In the genomic region with DNA sequence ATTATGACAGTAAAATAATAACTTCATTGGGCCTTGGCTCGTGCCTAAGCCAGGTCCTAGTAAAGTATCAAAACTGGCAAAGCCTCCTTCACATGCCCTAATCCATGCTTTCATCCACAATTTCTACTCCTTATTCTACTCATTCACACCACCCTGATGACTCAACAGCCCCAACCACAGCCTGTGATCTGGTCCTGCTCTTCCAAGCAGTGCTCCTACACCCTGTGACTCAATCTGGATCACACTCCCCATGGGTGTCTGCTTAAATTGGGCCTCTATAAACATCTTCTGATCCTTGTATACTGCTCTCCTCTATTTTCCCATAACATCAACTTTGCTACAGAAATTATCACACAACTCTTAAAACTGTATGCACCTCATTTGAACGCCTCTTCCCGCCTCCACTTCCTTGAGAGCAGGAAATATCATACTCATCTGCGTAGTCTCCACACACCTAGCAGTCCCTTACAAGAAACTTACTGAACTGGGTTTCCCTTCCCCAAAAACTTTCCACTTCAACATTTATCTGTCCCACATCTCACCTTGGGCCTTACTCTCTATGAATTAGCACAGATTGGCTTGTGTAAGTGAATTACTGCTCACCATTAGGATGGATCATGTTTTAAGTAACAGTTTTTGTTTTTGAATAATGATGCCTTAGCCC, we compare ENCODE assay signal across 1 cellular context.
TF ChIP-seq lines count a peak whose summit lies in the region.

No MANE protein-coding gene starts in this region.

TF ChIP-seq in GM12878, 131 proteins besides CTCF, POLR2A, EP300 and RAD21:
- TF ChIP-seq MXI1 (IDR thresholded peaks at IDR 0.05; ENCODE audit: low read depth, low read length) (no peak), SPI1 (IDR thresholded peaks at IDR 0.05; ENCODE audit: borderline replicate concordance, insufficient read depth, low read depth, low read length) (peak; percentile 51; the same call in 1 of the 2 replicates), ZBED1 (IDR thresholded peaks at IDR 0.05; ENCODE audit: borderline replicate concordance) (no peak), TAF1 (IDR thresholded peaks at IDR 0.05; ENCODE audit: borderline replicate concordance, low read depth, low read length) (no peak), EED (IDR thresholded peaks at IDR 0.05; ENCODE audit: low read depth) (no peak), SP1 (IDR thresholded peaks at IDR 0.05; ENCODE audit: low read depth, low read length) (no peak), ETV6 (conservative IDR thresholded peaks at IDR 0.05 in 1 of 2, IDR thresholded peaks at IDR 0.05 in 1 of 2; ENCODE audit: borderline replicate concordance in 1 of 2, low read depth in 1 of 2) (peak in 1 of 2 experiments; percentile 70; a peak in 1 of 4 replicates), ZNF217 (IDR thresholded peaks at IDR 0.05) (no peak), GABPA (IDR thresholded peaks at IDR 0.05; ENCODE audit: low read depth) (no peak), EGR1 (IDR thresholded peaks at IDR 0.05; ENCODE audit: borderline replicate concordance in 1 of 2, low read depth in 2 of 2, low read length in 2 of 2) (no peak), NFIC (IDR thresholded peaks at IDR 0.05; ENCODE audit: low read depth, low read length) (0 out of 2 replicates have a peak, but pooled peaks have one; percentile 16), RAD51 (IDR thresholded peaks at IDR 0.05) (no peak)
- TF ChIP-seq, protein P1, sequence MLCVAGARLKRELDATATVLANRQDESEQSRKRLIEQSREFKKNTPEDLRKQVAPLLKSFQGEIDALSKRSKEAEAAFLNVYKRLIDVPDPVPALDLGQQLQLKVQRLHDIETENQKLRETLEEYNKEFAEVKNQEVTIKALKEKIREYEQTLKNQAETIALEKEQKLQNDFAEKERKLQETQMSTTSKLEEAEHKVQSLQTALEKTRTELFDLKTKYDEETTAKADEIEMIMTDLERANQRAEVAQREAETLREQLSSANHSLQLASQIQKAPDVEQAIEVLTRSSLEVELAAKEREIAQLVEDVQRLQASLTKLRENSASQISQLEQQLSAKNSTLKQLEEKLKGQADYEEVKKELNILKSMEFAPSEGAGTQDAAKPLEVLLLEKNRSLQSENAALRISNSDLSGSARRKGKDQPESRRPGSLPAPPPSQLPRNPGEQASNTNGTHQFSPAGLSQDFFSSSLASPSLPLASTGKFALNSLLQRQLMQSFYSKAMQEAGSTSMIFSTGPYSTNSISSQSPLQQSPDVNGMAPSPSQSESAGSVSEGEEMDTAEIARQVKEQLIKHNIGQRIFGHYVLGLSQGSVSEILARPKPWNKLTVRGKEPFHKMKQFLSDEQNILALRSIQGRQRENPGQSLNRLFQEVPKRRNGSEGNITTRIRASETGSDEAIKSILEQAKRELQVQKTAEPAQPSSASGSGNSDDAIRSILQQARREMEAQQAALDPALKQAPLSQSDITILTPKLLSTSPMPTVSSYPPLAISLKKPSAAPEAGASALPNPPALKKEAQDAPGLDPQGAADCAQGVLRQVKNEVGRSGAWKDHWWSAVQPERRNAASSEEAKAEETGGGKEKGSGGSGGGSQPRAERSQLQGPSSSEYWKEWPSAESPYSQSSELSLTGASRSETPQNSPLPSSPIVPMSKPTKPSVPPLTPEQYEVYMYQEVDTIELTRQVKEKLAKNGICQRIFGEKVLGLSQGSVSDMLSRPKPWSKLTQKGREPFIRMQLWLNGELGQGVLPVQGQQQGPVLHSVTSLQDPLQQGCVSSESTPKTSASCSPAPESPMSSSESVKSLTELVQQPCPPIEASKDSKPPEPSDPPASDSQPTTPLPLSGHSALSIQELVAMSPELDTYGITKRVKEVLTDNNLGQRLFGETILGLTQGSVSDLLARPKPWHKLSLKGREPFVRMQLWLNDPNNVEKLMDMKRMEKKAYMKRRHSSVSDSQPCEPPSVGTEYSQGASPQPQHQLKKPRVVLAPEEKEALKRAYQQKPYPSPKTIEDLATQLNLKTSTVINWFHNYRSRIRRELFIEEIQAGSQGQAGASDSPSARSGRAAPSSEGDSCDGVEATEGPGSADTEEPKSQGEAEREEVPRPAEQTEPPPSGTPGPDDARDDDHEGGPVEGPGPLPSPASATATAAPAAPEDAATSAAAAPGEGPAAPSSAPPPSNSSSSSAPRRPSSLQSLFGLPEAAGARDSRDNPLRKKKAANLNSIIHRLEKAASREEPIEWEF (IDR thresholded peaks at IDR 0.05; ENCODE audit: insufficient replicate concordance, low read depth, low read length), result no peak
- TF ChIP-seq, protein P2, sequence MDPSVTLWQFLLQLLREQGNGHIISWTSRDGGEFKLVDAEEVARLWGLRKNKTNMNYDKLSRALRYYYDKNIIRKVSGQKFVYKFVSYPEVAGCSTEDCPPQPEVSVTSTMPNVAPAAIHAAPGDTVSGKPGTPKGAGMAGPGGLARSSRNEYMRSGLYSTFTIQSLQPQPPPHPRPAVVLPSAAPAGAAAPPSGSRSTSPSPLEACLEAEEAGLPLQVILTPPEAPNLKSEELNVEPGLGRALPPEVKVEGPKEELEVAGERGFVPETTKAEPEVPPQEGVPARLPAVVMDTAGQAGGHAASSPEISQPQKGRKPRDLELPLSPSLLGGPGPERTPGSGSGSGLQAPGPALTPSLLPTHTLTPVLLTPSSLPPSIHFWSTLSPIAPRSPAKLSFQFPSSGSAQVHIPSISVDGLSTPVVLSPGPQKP (IDR thresholded peaks at IDR 0.05; ENCODE audit: low read depth, low read length), result no peak
- TF ChIP-seq, protein P3, sequence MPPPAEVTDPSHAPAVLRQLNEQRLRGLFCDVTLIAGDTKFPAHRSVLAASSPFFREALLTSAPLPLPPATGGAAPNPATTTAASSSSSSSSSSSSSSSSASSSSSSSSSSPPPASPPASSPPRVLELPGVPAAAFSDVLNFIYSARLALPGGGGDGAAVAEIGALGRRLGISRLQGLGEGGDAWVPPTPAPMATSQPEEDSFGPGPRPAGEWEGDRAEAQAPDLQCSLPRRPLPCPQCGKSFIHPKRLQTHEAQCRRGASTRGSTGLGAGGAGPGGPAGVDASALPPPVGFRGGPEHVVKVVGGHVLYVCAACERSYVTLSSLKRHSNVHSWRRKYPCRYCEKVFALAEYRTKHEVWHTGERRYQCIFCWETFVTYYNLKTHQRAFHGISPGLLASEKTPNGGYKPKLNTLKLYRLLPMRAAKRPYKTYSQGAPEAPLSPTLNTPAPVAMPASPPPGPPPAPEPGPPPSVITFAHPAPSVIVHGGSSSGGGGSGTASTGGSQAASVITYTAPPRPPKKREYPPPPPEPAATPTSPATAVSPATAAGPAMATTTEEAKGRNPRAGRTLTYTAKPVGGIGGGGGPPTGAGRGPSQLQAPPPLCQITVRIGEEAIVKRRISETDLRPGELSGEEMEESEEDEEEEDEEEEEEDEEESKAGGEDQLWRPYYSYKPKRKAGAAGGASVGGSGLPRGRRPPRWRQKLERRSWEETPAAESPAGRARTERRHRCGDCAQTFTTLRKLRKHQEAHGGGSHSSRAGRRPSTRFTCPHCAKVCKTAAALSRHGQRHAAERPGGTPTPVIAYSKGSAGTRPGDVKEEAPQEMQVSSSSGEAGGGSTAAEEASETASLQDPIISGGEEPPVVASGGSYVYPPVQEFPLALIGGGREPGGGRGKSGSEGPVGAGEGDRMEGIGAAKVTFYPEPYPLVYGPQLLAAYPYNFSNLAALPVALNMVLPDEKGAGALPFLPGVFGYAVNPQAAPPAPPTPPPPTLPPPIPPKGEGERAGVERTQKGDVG (CRISPR knock-in tag; IDR thresholded peaks at IDR 0.05), result no peak
- TF ChIP-seq, protein P4, sequence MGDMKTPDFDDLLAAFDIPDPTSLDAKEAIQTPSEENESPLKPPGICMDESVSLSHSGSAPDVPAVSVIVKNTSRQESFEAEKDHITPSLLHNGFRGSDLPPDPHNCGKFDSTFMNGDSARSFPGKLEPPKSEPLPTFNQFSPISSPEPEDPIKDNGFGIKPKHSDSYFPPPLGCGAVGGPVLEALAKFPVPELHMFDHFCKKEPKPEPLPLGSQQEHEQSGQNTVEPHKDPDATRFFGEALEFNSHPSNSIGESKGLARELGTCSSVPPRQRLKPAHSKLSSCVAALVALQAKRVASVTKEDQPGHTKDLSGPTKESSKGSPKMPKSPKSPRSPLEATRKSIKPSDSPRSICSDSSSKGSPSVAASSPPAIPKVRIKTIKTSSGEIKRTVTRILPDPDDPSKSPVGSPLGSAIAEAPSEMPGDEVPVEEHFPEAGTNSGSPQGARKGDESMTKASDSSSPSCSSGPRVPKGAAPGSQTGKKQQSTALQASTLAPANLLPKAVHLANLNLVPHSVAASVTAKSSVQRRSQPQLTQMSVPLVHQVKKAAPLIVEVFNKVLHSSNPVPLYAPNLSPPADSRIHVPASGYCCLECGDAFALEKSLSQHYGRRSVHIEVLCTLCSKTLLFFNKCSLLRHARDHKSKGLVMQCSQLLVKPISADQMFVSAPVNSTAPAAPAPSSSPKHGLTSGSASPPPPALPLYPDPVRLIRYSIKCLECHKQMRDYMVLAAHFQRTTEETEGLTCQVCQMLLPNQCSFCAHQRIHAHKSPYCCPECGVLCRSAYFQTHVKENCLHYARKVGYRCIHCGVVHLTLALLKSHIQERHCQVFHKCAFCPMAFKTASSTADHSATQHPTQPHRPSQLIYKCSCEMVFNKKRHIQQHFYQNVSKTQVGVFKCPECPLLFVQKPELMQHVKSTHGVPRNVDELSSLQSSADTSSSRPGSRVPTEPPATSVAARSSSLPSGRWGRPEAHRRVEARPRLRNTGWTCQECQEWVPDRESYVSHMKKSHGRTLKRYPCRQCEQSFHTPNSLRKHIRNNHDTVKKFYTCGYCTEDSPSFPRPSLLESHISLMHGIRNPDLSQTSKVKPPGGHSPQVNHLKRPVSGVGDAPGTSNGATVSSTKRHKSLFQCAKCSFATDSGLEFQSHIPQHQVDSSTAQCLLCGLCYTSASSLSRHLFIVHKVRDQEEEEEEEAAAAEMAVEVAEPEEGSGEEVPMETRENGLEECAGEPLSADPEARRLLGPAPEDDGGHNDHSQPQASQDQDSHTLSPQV (IDR thresholded peaks at IDR 0.05), result no peak
TF ChIP-seq in GM12878: peak in this region for 3.
